Comparison of ENCODE assay signal across 10 cellular contexts in the genomic region with DNA sequence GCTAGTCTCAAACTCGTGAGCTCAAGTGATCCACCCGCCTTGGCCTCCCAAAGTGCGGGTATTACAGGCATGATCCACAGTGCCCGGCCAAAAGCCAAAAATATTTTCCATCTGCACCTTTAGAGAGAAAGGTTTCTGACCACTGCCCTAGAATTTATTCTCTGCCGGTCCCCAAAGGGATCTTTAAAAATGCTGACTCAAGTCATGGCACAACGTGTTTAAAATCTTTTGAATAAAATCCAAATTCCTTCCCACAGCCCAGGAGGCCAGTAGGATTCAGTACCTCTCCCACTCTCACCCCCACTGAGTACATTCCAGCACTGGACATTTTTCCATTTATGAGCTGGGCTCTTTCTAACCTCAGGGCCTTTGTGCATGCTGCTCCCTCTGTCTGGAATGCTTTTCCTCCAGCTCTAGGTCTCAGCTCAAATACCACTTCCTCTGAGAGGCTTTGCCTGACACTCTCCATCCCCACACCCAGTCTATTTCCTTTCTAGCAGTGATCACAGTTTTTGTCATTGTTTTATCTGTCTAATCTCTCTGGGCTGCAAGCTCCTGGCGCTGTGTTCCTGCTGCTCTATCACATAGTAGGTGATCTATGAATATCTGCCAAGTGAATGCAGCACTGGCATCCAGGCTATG.
DNase-seq lines count a peak whose midpoint lies in the region; ATAC-seq, FAIRE-seq and TF ChIP-seq lines count a peak whose summit lies in the region.
"Had no signal": no experiment of that assay in that cellular context is flagged by ENCODE, and none has a peak within 500 bp of the region (broad histone marks: within the 10 kb centered on the region; RNA-seq: fewer than 3 reads in every experiment).

No MANE protein-coding gene starts in this region.

- ATAC-seq in stimulated activated naive CD8-positive, alpha-beta T cell treated with anti-CD3 and anti-CD28 coated beads, Interleukin-15, Interleukin-2, amounts not matched to agents 100 U/mL and 50 U/mL, for 24 hours = no peak
- ATAC-seq in HG02610 (IDR thresholded peaks at IDR 0.05; ENCODE audit: unreplicated experiment) = no peak

- no peak for FAIRE-seq in urothelium cell line (lab: Jason Lieb, UNC)

- H3K27ac ChIP-seq in RWPE1 (peak overlapping the region; percentile 94), substantia nigra (ENCODE audit: low read depth, low read length, poor library complexity, severe bottlenecking) (no peak overlapping the region)
- H3K27ac ChIP-seq: C4-2B had no signal

- peak overlapping the region; percentile 65 for H3K27ac Mint-ChIP-seq in stimulated activated naive CD8-positive, alpha-beta T cell treated with anti-CD3 and anti-CD28 coated beads, Interleukin-15, Interleukin-2, amounts not matched to agents 100 ng/mL and 50 ng/mL, for 24 hours

- TF ChIP-seq CTCF in RWPE1 (conservative IDR thresholded peaks at IDR 0.05; ENCODE audit: low read depth) = no peak

- H3K4me3 Mint-ChIP-seq in stimulated activated naive CD8-positive, alpha-beta T cell treated with anti-CD3 and anti-CD28 coated beads, Interleukin-15, Interleukin-2, amounts not matched to agents 100 ng/mL and 50 ng/mL, for 24 hours = no peak overlapping the region

- POLR2A ChIA-PET in RWPE1 (lab: Yijun Ruan, JAX; ENCODE audit: low non-redundant PET) = no interaction called here

- CTCF ChIA-PET in RWPE1 (lab: Yijun Ruan, JAX) = no interaction called here

- no peaks in the 10 kb centered on the region for H3K27me3 Mint-ChIP-seq in stimulated activated naive CD8-positive, alpha-beta T cell treated with anti-CD3 and anti-CD28 coated beads, Interleukin-15, Interleukin-2, amounts not matched to agents 100 ng/mL and 50 ng/mL, for 24 hours

- DNase-seq in stimulated activated naive CD8-positive, alpha-beta T cell treated with anti-CD3 and anti-CD28 coated beads, Interleukin-15, Interleukin-2, amounts not matched to agents 100 U/mL and 50 U/mL, for 24 hours = no peak
- DNase-seq in RWPE1 (ENCODE audit: low spot score) = no peak
- DNase-seq in central memory CD4-positive, alpha-beta T cell = peak; percentile 12
- peak; percentile 52 for DNase-seq in urothelium cell line (ENCODE audit: low spot score)
- no peak for DNase-seq in HT-29 (ENCODE audit: low spot score)
- no peak for DNase-seq in substantia nigra (lab: John Stamatoyannopoulos, UW)
- DNase-seq: NCI-H1694 treated with DMSO at 0.1 percent for 48 hours had no signal

- H3K9me3 Mint-ChIP-seq in stimulated activated naive CD8-positive, alpha-beta T cell treated with anti-CD3 and anti-CD28 coated beads, Interleukin-15, Interleukin-2, amounts not matched to agents 100 ng/mL and 50 ng/mL, for 24 hours = no peaks in the 10 kb centered on the region

- peaks cover 84% of the 10 kb centered on the region for H3K4me1 Mint-ChIP-seq in stimulated activated naive CD8-positive, alpha-beta T cell treated with anti-CD3 and anti-CD28 coated beads, Interleukin-15, Interleukin-2, amounts not matched to agents 100 ng/mL and 50 ng/mL, for 24 hours (ENCODE audit: low read depth)

- H3K36me3 Mint-ChIP-seq in stimulated activated naive CD8-positive, alpha-beta T cell treated with anti-CD3 and anti-CD28 coated beads, Interleukin-15, Interleukin-2, amounts not matched to agents 100 ng/mL and 50 ng/mL, for 24 hours (ENCODE audit: low read depth) = no peaks in the 10 kb centered on the region

Comparison
In these comparisons a context has a peak if more than half of its experiments do, and no peak if none do; other contexts are left out.
1. DNase-seq: peak in central memory CD4-positive, alpha-beta T cell (single experiment) and urothelium cell line (single experiment); none in stimulated activated naive CD8-positive, alpha-beta T cell treated with anti-CD3 and anti-CD28 coated beads, Interleukin-15, Interleukin-2, amounts not matched to agents 100 U/mL and 50 U/mL, for 24 hours (single experiment), RWPE1 (single experiment), HT-29 (single experiment) and substantia nigra (0 of 49).